In the genomic region with DNA sequence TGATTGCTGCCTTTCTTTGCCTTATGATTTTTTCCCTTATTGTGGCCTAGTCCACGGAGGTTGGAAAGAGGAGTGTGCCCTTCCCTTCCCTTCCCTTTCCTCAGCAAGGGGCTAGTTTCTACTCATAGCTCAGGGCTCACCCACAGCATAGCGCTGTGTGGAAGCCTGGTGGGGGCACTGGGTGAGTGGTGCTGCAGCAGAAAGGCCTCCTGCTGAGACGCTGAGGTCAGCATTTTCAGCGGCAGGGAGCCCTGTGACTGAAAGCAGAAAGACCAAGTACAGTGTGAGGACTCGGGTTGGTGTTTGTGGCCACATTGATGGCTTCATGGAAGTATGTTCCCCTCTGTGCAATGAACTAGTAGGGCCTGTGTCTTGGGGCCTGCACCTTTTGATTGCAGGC, we compare ENCODE assay signal across 29 cellular contexts. TPM values are rescaled to one million over a fixed set of nuclear protein-coding genes. Genes with fewer than 3 reads are reported as not detected.
"Had no signal": no experiment of that assay in that cellular context is flagged by ENCODE, and none has a peak within 500 bp of the region (broad histone marks: within the 10 kb centered on the region; RNA-seq: fewer than 3 reads in every experiment).

No MANE protein-coding gene starts in this region.

- H3K4me3 Mint-ChIP-seq: activated CD4-positive, alpha-beta memory T cell treated with anti-CD3 and anti-CD28 coated beads, Interleukin-2, amount 10 ng/mL, durations not matched to agents 7 days and 5 days; activated CD4-positive, alpha-beta T cell treated with anti-CD3 and anti-CD28 coated beads, Interleukin-2, amount 10 ng/mL, durations not matched to agents 7 days and 5 days; activated naive CD4-positive, alpha-beta T cell treated with anti-CD3 and anti-CD28 coated beads, Interleukin-2, amount 10 ng/mL, durations not matched to agents 7 days and 5 days; activated naive CD8-positive, alpha-beta T cell treated with anti-CD3 and anti-CD28 coated beads, Interleukin-2, amount 50 U/mL, for 24 hours; activated T-cell treated with anti-CD3 and anti-CD28 coated beads, Interleukin-2, amount 50 U/mL, for 24 hours; central memory CD8-positive, alpha-beta T cell; mesothelial cell of epicardium; naive B cell; neural crest cell; T-helper 1 cell treated with Interleukin-12 subunit alpha and Interleukin-12 subunit beta and Interleukin-4 antibody, amounts not matched to agents 30 μg/mL and 1 μg/mL, for 36 hours had no signal

- H3K4me2 ChIP-seq: hepatocyte had no signal

- H3K27me3 ChIP-seq: esophagus squamous epithelium, hepatocyte, tibial nerve had no signal

- H3K9ac ChIP-seq: parathyroid adenoma had no signal

- H3K36me3 ChIP-seq: esophagus squamous epithelium, suprapubic skin, tibial nerve, WERI-Rb-1 had no signal

- DNase-seq: activated CD4-positive, alpha-beta memory T cell treated with anti-CD3 and anti-CD28 coated beads, Interleukin-2, amount 10 ng/mL, durations not matched to agents 7 days and 5 days; activated CD4-positive, alpha-beta T cell treated with anti-CD3 and anti-CD28 coated beads, Interleukin-2, amount 10 ng/mL, durations not matched to agents 7 days and 5 days; activated CD4-positive, CD25-positive, alpha-beta regulatory T cell treated with anti-CD3 and anti-CD28 coated beads, Interleukin-2, amount 50 U/mL, for 72 hours; activated CD8-positive, alpha-beta memory T cell treated with anti-CD3 and anti-CD28 coated beads, Interleukin-2, amount 50 U/mL, for 48 hours; activated gamma-delta T cell; activated naive CD4-positive, alpha-beta T cell treated with anti-CD3 and anti-CD28 coated beads, Interleukin-2, amount 10 ng/mL, durations not matched to agents 7 days and 5 days; activated naive CD8-positive, alpha-beta T cell treated with anti-CD3 and anti-CD28 coated beads, Interleukin-2, amount 50 U/mL, for 24 hours; activated T-cell treated with anti-CD3 and anti-CD28 coated beads, Interleukin-2, amount 50 U/mL, for 24 hours; effector CD8-positive, alpha-beta T cell; esophagus squamous epithelium; foreskin melanocyte; glutamatergic neuron; left cardiac atrium; mammary epithelial cell; naive B cell; psoas muscle; stimulated activated naive CD4-positive, alpha-beta T cell; T-helper 9 cell; WERI-Rb-1 had no signal

- H3K36me3 Mint-ChIP-seq: activated naive CD4-positive, alpha-beta T cell treated with anti-CD3 and anti-CD28 coated beads, Interleukin-2, amount 10 ng/mL, durations not matched to agents 7 days and 5 days; mesothelial cell of epicardium; naive B cell had no signal

- H3K27ac ChIP-seq: epithelial cell of prostate, esophagus squamous epithelium, parathyroid adenoma, psoas muscle, suprapubic skin, tibial nerve, WERI-Rb-1 had no signal

- H3K9me3 ChIP-seq: esophagus squamous epithelium, psoas muscle, suprapubic skin, tibial nerve had no signal

- H3K4me1 ChIP-seq: psoas muscle had no signal

- H2AFZ ChIP-seq: hepatocyte, parathyroid adenoma had no signal

- H3K4me1 Mint-ChIP-seq: activated CD4-positive, alpha-beta memory T cell treated with anti-CD3 and anti-CD28 coated beads, Interleukin-2, amount 10 ng/mL, durations not matched to agents 7 days and 5 days; activated CD4-positive, alpha-beta T cell treated with anti-CD3 and anti-CD28 coated beads, Interleukin-2, amount 10 ng/mL, durations not matched to agents 7 days and 5 days; activated naive CD4-positive, alpha-beta T cell treated with anti-CD3 and anti-CD28 coated beads, Interleukin-2, amount 10 ng/mL, durations not matched to agents 7 days and 5 days; activated naive CD8-positive, alpha-beta T cell treated with anti-CD3 and anti-CD28 coated beads, Interleukin-2, amount 50 U/mL, for 24 hours; central memory CD8-positive, alpha-beta T cell; mesothelial cell of epicardium; naive B cell had no signal

- H3K79me2 ChIP-seq: hepatocyte, parathyroid adenoma had no signal

- H3K4me3 ChIP-seq: esophagus squamous epithelium, hepatocyte, psoas muscle, suprapubic skin, tibial nerve had no signal

- H3K27ac Mint-ChIP-seq: activated CD4-positive, alpha-beta memory T cell treated with anti-CD3 and anti-CD28 coated beads, Interleukin-2, amount 10 ng/mL, durations not matched to agents 7 days and 5 days; activated CD4-positive, alpha-beta T cell treated with anti-CD3 and anti-CD28 coated beads, Interleukin-2, amount 10 ng/mL, durations not matched to agents 7 days and 5 days; activated naive CD4-positive, alpha-beta T cell treated with anti-CD3 and anti-CD28 coated beads, Interleukin-2, amount 10 ng/mL, durations not matched to agents 7 days and 5 days; activated naive CD8-positive, alpha-beta T cell treated with anti-CD3 and anti-CD28 coated beads, Interleukin-2, amount 50 U/mL, for 24 hours; activated T-cell treated with anti-CD3 and anti-CD28 coated beads, Interleukin-2, amount 50 U/mL, for 24 hours; mesothelial cell of epicardium; T-helper 1 cell treated with Interleukin-12 subunit alpha and Interleukin-12 subunit beta and Interleukin-4 antibody, amounts not matched to agents 30 μg/mL and 1 μg/mL, for 36 hours had no signal

- ATAC-seq: activated naive CD8-positive, alpha-beta T cell treated with anti-CD3 and anti-CD28 coated beads, Interleukin-2, amount 50 U/mL, for 24 hours; left cardiac atrium; psoas muscle had no signal

- H3K9me3 Mint-ChIP-seq: activated CD4-positive, alpha-beta memory T cell treated with anti-CD3 and anti-CD28 coated beads, Interleukin-2, amount 10 ng/mL, durations not matched to agents 7 days and 5 days; activated CD4-positive, alpha-beta T cell treated with anti-CD3 and anti-CD28 coated beads, Interleukin-2, amount 10 ng/mL, durations not matched to agents 7 days and 5 days; activated naive CD4-positive, alpha-beta T cell treated with anti-CD3 and anti-CD28 coated beads, Interleukin-2, amount 10 ng/mL, durations not matched to agents 7 days and 5 days; activated naive CD8-positive, alpha-beta T cell treated with anti-CD3 and anti-CD28 coated beads, Interleukin-2, amount 50 U/mL, for 24 hours; activated T-cell treated with anti-CD3 and anti-CD28 coated beads, Interleukin-2, amount 50 U/mL, for 24 hours; central memory CD8-positive, alpha-beta T cell; mesothelial cell of epicardium; naive B cell; neural crest cell; T-helper 1 cell treated with Interleukin-12 subunit alpha and Interleukin-12 subunit beta and Interleukin-4 antibody, amounts not matched to agents 30 μg/mL and 1 μg/mL, for 36 hours had no signal

RNA-seq across cellular contexts. Expression of a gene that starts 21.9 kb away (rescaled TPM):
- total RNA-seq: dermis microvascular lymphatic vessel endothelial cell had no signal
